ENCODE assay signal across 1 cellular context in the genomic region with DNA sequence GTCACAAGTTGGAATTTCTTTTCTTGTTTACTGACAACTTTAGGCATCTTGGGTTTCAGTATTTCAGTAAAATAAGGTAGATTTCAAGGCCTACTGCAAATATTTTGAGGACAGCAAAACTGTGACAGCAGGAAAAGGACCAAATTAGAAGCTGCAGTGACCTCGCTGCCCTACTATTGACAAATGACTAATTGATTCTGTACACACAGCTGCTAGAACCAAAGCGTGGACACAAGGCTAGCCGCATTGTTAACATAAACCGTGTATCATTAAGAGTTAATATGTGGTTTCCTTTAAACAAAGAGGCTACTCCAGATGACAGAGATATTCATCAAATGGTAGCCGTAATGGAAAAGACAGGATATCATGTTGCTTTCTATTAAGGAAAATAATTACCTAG.
TF ChIP-seq lines count a peak whose summit lies in the region.

No MANE protein-coding gene starts in this region.

TF ChIP-seq in HepG2, 621 proteins besides CTCF, POLR2A, EP300 and RAD21 (continued from another document and continues in another):
- TF ChIP-seq MAFK (conservative IDR thresholded peaks at IDR 0.05 in 1 of 2, IDR thresholded peaks at IDR 0.05 in 1 of 2; ENCODE audit: low read length in 2 of 2) = no peak
- TF ChIP-seq, protein P1, sequence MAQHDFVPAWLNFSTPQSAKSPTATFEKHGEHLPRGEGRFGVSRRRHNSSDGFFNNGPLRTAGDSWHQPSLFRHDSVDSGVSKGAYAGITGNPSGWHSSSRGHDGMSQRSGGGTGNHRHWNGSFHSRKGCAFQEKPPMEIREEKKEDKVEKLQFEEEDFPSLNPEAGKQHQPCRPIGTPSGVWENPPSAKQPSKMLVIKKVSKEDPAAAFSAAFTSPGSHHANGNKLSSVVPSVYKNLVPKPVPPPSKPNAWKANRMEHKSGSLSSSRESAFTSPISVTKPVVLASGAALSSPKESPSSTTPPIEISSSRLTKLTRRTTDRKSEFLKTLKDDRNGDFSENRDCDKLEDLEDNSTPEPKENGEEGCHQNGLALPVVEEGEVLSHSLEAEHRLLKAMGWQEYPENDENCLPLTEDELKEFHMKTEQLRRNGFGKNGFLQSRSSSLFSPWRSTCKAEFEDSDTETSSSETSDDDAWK (CRISPR knock-in tag; IDR thresholded peaks at IDR 0.05) = no peak
- TF ChIP-seq ZNF737 (CRISPR knock-in tag; IDR thresholded peaks at IDR 0.05; ENCODE audit: borderline replicate concordance) = no peak
- TF ChIP-seq BORCS8-MEF2B (CRISPR knock-in tag; IDR thresholded peaks at IDR 0.05) = no peak
- no peak for TF ChIP-seq ZNF772 (CRISPR knock-in tag; IDR thresholded peaks at IDR 0.05)
- no peak for TF ChIP-seq ATF2 (CRISPR knock-in tag; IDR thresholded peaks at IDR 0.05)
- no peak for TF ChIP-seq ZNF766 (CRISPR knock-in tag; IDR thresholded peaks at IDR 0.05; ENCODE audit: borderline replicate concordance)
- 0 out of 2 replicates have a peak, but pooled peaks have one; percentile 16 for TF ChIP-seq HNF1B (CRISPR knock-in tag; IDR thresholded peaks at IDR 0.05)
- TF ChIP-seq ZNF879 (CRISPR knock-in tag; IDR thresholded peaks at IDR 0.05) = no peak
- no peak for TF ChIP-seq ZNF432 (CRISPR knock-in tag; IDR thresholded peaks at IDR 0.05; ENCODE audit: borderline replicate concordance)
- TF ChIP-seq ZSCAN21 (CRISPR knock-in tag; IDR thresholded peaks at IDR 0.05; ENCODE audit: borderline replicate concordance) = no peak
- TF ChIP-seq GFI1 (CRISPR knock-in tag; IDR thresholded peaks at IDR 0.05; ENCODE audit: borderline replicate concordance) = no peak
- no peak for TF ChIP-seq MLLT10 (CRISPR knock-in tag; IDR thresholded peaks at IDR 0.05)
- no peak for TF ChIP-seq GTF2F1 (IDR thresholded peaks at IDR 0.05; ENCODE audit: low read length)
- peak; percentile 82 for TF ChIP-seq TCF7 (IDR thresholded peaks at IDR 0.05; ENCODE audit: low read depth)
- TF ChIP-seq, protein P2, sequence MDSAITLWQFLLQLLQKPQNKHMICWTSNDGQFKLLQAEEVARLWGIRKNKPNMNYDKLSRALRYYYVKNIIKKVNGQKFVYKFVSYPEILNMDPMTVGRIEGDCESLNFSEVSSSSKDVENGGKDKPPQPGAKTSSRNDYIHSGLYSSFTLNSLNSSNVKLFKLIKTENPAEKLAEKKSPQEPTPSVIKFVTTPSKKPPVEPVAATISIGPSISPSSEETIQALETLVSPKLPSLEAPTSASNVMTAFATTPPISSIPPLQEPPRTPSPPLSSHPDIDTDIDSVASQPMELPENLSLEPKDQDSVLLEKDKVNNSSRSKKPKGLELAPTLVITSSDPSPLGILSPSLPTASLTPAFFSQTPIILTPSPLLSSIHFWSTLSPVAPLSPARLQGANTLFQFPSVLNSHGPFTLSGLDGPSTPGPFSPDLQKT (CRISPR knock-in tag; IDR thresholded peaks at IDR 0.05; ENCODE audit: borderline replicate concordance) = no peak
- no peak for TF ChIP-seq ZNF350 (CRISPR knock-in tag; IDR thresholded peaks at IDR 0.05; ENCODE audit: borderline replicate concordance, low read depth)
- no peak for TF ChIP-seq ZNF598 (CRISPR knock-in tag; IDR thresholded peaks at IDR 0.05; ENCODE audit: borderline replicate concordance)
- TF ChIP-seq SRSF1 (optimal IDR thresholded peaks at IDR 0.05; ENCODE audit: low read depth, low read length) = no peak
- peak; percentile 77 for TF ChIP-seq RXRB (CRISPR knock-in tag; IDR thresholded peaks at IDR 0.05; ENCODE audit: borderline replicate concordance)
- TF ChIP-seq ZNF781 (CRISPR knock-in tag; IDR thresholded peaks at IDR 0.05; ENCODE audit: borderline replicate concordance, not compliant biosample characterization) = no peak
- no peak for TF ChIP-seq ZNF343 (CRISPR knock-in tag; IDR thresholded peaks at IDR 0.05)
- no peak for TF ChIP-seq ZNF264 (CRISPR knock-in tag; IDR thresholded peaks at IDR 0.05)
- TF ChIP-seq FOXJ3 (CRISPR knock-in tag; IDR thresholded peaks at IDR 0.05; ENCODE audit: borderline replicate concordance) = no peak
- TF ChIP-seq, protein P3, sequence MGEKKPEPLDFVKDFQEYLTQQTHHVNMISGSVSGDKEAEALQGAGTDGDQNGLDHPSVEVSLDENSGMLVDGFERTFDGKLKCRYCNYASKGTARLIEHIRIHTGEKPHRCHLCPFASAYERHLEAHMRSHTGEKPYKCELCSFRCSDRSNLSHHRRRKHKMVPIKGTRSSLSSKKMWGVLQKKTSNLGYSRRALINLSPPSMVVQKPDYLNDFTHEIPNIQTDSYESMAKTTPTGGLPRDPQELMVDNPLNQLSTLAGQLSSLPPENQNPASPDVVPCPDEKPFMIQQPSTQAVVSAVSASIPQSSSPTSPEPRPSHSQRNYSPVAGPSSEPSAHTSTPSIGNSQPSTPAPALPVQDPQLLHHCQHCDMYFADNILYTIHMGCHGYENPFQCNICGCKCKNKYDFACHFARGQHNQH (CRISPR knock-in tag; IDR thresholded peaks at IDR 0.05) = 0 out of 2 replicates have a peak, but pooled peaks have one; percentile 29
- TF ChIP-seq, protein P4, sequence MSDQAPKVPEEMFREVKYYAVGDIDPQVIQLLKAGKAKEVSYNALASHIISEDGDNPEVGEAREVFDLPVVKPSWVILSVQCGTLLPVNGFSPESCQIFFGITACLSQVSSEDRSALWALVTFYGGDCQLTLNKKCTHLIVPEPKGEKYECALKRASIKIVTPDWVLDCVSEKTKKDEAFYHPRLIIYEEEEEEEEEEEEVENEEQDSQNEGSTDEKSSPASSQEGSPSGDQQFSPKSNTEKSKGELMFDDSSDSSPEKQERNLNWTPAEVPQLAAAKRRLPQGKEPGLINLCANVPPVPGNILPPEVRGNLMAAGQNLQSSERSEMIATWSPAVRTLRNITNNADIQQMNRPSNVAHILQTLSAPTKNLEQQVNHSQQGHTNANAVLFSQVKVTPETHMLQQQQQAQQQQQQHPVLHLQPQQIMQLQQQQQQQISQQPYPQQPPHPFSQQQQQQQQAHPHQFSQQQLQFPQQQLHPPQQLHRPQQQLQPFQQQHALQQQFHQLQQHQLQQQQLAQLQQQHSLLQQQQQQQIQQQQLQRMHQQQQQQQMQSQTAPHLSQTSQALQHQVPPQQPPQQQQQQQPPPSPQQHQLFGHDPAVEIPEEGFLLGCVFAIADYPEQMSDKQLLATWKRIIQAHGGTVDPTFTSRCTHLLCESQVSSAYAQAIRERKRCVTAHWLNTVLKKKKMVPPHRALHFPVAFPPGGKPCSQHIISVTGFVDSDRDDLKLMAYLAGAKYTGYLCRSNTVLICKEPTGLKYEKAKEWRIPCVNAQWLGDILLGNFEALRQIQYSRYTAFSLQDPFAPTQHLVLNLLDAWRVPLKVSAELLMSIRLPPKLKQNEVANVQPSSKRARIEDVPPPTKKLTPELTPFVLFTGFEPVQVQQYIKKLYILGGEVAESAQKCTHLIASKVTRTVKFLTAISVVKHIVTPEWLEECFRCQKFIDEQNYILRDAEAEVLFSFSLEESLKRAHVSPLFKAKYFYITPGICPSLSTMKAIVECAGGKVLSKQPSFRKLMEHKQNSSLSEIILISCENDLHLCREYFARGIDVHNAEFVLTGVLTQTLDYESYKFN (CRISPR knock-in tag; conservative IDR thresholded peaks at IDR 0.05) = peak; percentile 67
- peak; percentile 74; the same call in 1 of the 2 replicates for TF ChIP-seq SOX13 (IDR thresholded peaks at IDR 0.05)
- peak in 1 of 2 experiments; percentile 80; a peak in 2 of 4 replicates for TF ChIP-seq SOX13 (CRISPR knock-in tag; conservative IDR thresholded peaks at IDR 0.05 in 1 of 2, IDR thresholded peaks at IDR 0.05 in 1 of 2)
- TF ChIP-seq MYNN (CRISPR knock-in tag; IDR thresholded peaks at IDR 0.05; ENCODE audit: low read depth) = no peak
- no peak for TF ChIP-seq ZBTB34 (CRISPR knock-in tag; IDR thresholded peaks at IDR 0.05)
- no peak for TF ChIP-seq KDM1A (CRISPR knock-in tag; IDR thresholded peaks at IDR 0.05)
- TF ChIP-seq NFE2 (CRISPR knock-in tag; IDR thresholded peaks at IDR 0.05) = no peak
- TF ChIP-seq ZNF619 (CRISPR knock-in tag; IDR thresholded peaks at IDR 0.05) = no peak
- TF ChIP-seq MATR3 (CRISPR knock-in tag; IDR thresholded peaks at IDR 0.05) = no peak
- no peak for TF ChIP-seq RARG (CRISPR knock-in tag; IDR thresholded peaks at IDR 0.05; ENCODE audit: low read depth)
- no peak for TF ChIP-seq ZBTB7B (CRISPR knock-in tag; IDR thresholded peaks at IDR 0.05)
- TF ChIP-seq, protein P5, sequence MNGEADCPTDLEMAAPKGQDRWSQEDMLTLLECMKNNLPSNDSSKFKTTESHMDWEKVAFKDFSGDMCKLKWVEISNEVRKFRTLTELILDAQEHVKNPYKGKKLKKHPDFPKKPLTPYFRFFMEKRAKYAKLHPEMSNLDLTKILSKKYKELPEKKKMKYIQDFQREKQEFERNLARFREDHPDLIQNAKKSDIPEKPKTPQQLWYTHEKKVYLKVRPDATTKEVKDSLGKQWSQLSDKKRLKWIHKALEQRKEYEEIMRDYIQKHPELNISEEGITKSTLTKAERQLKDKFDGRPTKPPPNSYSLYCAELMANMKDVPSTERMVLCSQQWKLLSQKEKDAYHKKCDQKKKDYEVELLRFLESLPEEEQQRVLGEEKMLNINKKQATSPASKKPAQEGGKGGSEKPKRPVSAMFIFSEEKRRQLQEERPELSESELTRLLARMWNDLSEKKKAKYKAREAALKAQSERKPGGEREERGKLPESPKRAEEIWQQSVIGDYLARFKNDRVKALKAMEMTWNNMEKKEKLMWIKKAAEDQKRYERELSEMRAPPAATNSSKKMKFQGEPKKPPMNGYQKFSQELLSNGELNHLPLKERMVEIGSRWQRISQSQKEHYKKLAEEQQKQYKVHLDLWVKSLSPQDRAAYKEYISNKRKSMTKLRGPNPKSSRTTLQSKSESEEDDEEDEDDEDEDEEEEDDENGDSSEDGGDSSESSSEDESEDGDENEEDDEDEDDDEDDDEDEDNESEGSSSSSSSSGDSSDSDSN (CRISPR knock-in tag; IDR thresholded peaks at IDR 0.05) = no peak
- TF ChIP-seq MBNL3 (CRISPR knock-in tag; conservative IDR thresholded peaks at IDR 0.05) = no peak
- TF ChIP-seq HCFC1 (IDR thresholded peaks at IDR 0.05; ENCODE audit: low read depth, low read length) = no peak
- TF ChIP-seq CAMTA2 (CRISPR knock-in tag; IDR thresholded peaks at IDR 0.05; ENCODE audit: borderline replicate concordance) = no peak
- no peak for TF ChIP-seq PHB2 (IDR thresholded peaks at IDR 0.05; ENCODE audit: partially characterized antibody)
- no peak for TF ChIP-seq SNAPC2 (CRISPR knock-in tag; IDR thresholded peaks at IDR 0.05)
- TF ChIP-seq ZNF839 (CRISPR knock-in tag; IDR thresholded peaks at IDR 0.05; ENCODE audit: borderline replicate concordance) = no peak
- TF ChIP-seq ZFP90 (CRISPR knock-in tag; IDR thresholded peaks at IDR 0.05; ENCODE audit: borderline replicate concordance) = no peak
- no peak for TF ChIP-seq ASH2L (IDR thresholded peaks at IDR 0.05; ENCODE audit: insufficient read length, low read depth, low read length)
- TF ChIP-seq PLRG1 (conservative IDR thresholded peaks at IDR 0.05) = no peak
- TF ChIP-seq, protein P6, sequence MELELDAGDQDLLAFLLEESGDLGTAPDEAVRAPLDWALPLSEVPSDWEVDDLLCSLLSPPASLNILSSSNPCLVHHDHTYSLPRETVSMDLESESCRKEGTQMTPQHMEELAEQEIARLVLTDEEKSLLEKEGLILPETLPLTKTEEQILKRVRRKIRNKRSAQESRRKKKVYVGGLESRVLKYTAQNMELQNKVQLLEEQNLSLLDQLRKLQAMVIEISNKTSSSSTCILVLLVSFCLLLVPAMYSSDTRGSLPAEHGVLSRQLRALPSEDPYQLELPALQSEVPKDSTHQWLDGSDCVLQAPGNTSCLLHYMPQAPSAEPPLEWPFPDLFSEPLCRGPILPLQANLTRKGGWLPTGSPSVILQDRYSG (CRISPR knock-in tag; IDR thresholded peaks at IDR 0.05) = no peak
- no peak for TF ChIP-seq ZNF749 (CRISPR knock-in tag; IDR thresholded peaks at IDR 0.05; ENCODE audit: borderline replicate concordance)
- 0 out of 2 replicates have a peak, but pooled peaks have one; percentile 57 for TF ChIP-seq ZKSCAN8 (CRISPR knock-in tag; IDR thresholded peaks at IDR 0.05; ENCODE audit: borderline replicate concordance)
- no peak for TF ChIP-seq SPEN (CRISPR knock-in tag; IDR thresholded peaks at IDR 0.05; ENCODE audit: low read depth)
- no peak for TF ChIP-seq ZNF775 (CRISPR knock-in tag; IDR thresholded peaks at IDR 0.05; ENCODE audit: borderline replicate concordance)
- no peak for TF ChIP-seq POLR2AphosphoS5 (IDR thresholded peaks at IDR 0.05; ENCODE audit: low read depth, low read length)
